ENCODE assay signal across 1 cellular context in the genomic region with DNA sequence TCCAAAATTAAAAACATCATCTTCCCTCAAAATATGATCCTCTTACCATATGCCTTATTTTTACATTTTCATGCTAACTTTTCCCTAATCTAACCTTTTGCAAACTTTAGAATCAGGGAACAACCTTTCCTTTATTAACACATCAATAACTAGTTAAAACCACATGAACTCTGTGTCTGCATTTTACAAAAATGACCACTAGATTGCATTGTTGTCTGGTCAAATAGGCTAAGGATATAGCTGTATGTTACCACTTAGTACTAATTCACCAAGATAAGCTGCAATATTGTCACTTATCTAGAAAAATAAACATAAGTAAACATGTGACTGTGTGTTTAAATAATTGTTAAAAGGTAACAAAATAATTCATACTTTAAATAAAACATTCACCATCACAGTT.
TF ChIP-seq lines count a peak whose summit lies in the region.

No MANE protein-coding gene starts in this region.

TF ChIP-seq in WTC11, 78 proteins besides CTCF, POLR2A, EP300 and RAD21 (continued from another document):
- TF ChIP-seq, protein P1, sequence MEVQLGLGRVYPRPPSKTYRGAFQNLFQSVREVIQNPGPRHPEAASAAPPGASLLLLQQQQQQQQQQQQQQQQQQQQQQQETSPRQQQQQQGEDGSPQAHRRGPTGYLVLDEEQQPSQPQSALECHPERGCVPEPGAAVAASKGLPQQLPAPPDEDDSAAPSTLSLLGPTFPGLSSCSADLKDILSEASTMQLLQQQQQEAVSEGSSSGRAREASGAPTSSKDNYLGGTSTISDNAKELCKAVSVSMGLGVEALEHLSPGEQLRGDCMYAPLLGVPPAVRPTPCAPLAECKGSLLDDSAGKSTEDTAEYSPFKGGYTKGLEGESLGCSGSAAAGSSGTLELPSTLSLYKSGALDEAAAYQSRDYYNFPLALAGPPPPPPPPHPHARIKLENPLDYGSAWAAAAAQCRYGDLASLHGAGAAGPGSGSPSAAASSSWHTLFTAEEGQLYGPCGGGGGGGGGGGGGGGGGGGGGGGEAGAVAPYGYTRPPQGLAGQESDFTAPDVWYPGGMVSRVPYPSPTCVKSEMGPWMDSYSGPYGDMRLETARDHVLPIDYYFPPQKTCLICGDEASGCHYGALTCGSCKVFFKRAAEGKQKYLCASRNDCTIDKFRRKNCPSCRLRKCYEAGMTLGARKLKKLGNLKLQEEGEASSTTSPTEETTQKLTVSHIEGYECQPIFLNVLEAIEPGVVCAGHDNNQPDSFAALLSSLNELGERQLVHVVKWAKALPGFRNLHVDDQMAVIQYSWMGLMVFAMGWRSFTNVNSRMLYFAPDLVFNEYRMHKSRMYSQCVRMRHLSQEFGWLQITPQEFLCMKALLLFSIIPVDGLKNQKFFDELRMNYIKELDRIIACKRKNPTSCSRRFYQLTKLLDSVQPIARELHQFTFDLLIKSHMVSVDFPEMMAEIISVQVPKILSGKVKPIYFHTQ (CRISPR knock-in tag; IDR thresholded peaks at IDR 0.05): no peak
- TF ChIP-seq, protein P2, sequence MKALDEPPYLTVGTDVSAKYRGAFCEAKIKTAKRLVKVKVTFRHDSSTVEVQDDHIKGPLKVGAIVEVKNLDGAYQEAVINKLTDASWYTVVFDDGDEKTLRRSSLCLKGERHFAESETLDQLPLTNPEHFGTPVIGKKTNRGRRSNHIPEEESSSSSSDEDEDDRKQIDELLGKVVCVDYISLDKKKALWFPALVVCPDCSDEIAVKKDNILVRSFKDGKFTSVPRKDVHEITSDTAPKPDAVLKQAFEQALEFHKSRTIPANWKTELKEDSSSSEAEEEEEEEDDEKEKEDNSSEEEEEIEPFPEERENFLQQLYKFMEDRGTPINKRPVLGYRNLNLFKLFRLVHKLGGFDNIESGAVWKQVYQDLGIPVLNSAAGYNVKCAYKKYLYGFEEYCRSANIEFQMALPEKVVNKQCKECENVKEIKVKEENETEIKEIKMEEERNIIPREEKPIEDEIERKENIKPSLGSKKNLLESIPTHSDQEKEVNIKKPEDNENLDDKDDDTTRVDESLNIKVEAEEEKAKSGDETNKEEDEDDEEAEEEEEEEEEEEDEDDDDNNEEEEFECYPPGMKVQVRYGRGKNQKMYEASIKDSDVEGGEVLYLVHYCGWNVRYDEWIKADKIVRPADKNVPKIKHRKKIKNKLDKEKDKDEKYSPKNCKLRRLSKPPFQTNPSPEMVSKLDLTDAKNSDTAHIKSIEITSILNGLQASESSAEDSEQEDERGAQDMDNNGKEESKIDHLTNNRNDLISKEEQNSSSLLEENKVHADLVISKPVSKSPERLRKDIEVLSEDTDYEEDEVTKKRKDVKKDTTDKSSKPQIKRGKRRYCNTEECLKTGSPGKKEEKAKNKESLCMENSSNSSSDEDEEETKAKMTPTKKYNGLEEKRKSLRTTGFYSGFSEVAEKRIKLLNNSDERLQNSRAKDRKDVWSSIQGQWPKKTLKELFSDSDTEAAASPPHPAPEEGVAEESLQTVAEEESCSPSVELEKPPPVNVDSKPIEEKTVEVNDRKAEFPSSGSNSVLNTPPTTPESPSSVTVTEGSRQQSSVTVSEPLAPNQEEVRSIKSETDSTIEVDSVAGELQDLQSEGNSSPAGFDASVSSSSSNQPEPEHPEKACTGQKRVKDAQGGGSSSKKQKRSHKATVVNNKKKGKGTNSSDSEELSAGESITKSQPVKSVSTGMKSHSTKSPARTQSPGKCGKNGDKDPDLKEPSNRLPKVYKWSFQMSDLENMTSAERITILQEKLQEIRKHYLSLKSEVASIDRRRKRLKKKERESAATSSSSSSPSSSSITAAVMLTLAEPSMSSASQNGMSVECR (CRISPR knock-in tag; IDR thresholded peaks at IDR 0.05; ENCODE audit: borderline replicate concordance): no peak
- TF ChIP-seq ESRRA (CRISPR knock-in tag; IDR thresholded peaks at IDR 0.05; ENCODE audit: borderline replicate concordance) (no peak), ATF2 (CRISPR knock-in tag; IDR thresholded peaks at IDR 0.05; ENCODE audit: borderline replicate concordance, low read depth) (no peak), PRRX2 (CRISPR knock-in tag; IDR thresholded peaks at IDR 0.05) (no peak), ZNF532 (CRISPR knock-in tag; IDR thresholded peaks at IDR 0.05; ENCODE audit: borderline replicate concordance) (no peak), GTF2I (CRISPR knock-in tag; conservative IDR thresholded peaks at IDR 0.05) (no peak), ZBTB43 (CRISPR knock-in tag; IDR thresholded peaks at IDR 0.05) (no peak), CBFB (CRISPR knock-in tag; IDR thresholded peaks at IDR 0.05; ENCODE audit: low read depth) (no peak), ZNF232 (CRISPR knock-in tag; IDR thresholded peaks at IDR 0.05) (no peak), ZNF423 (CRISPR knock-in tag; IDR thresholded peaks at IDR 0.05) (no peak)
- TF ChIP-seq, protein P3, sequence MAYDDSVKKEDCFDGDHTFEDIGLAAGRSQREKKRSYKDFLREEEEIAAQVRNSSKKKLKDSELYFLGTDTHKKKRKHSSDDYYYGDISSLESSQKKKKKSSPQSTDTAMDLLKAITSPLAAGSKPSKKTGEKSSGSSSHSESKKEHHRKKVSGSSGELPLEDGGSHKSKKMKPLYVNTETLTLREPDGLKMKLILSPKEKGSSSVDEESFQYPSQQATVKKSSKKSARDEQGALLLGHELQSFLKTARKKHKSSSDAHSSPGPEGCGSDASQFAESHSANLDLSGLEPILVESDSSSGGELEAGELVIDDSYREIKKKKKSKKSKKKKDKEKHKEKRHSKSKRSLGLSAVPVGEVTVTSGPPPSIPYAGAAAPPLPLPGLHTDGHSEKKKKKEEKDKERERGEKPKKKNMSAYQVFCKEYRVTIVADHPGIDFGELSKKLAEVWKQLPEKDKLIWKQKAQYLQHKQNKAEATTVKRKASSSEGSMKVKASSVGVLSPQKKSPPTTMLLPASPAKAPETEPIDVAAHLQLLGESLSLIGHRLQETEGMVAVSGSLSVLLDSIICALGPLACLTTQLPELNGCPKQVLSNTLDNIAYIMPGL (CRISPR knock-in tag; IDR thresholded peaks at IDR 0.05): no peak
TF ChIP-seq in WTC11: peak in this region for 0.
